In the genomic region with DNA sequence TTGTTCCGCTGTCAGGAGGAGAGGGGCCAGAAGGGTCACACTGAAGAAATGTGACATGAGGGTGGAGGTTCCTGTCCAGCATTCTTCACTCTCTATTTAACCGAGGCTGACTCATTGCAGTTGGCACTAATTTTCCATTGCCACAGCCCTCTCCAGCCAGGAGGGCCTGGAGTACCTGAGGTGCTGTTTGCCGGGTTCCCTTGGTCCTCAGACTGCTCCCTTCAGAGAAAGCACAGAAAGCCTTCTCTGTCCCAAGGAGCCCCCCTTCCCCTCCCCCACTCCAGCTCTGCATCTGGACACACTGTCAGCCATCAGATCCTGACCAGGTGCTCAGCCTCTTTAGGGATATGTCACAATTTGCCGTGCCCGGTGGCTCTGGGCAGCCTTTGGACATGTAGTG, we compare ENCODE assay signal across 13 cellular contexts. TPM values are rescaled to one million over a fixed set of nuclear protein-coding genes. Genes with fewer than 3 reads are reported as not detected.
DNase-seq lines count a peak whose midpoint lies in the region; ATAC-seq and TF ChIP-seq lines count a peak whose summit lies in the region.
"Had no signal": no experiment of that assay in that cellular context is flagged by ENCODE, and none has a peak within 500 bp of the region (broad histone marks: within the 10 kb centered on the region; RNA-seq: fewer than 3 reads in every experiment).

No MANE protein-coding gene starts in this region.

- TF ChIP-seq POLR2A in right lobe of liver (IDR thresholded peaks at IDR 0.05) (no peak), suprapubic skin (IDR thresholded peaks at IDR 0.05) (no peak)

- intact Hi-C loops in dorsolateral prefrontal cortex (cut with DNase I) (loop anchor here in 1 of 2 donors (5.0 kb wide), 1 partner anchor 34 kb away; a partner anchor contains a TSS), right lobe of liver (cut with DNase I) (no loop called here), CD14-positive monocyte (cut with micrococcal nuclease) (no loop called here)

- no peaks in the 10 kb centered on the region for H3K9me3 ChIP-seq in right lobe of liver
- H3K9me3 ChIP-seq in suprapubic skin = no peaks in the 10 kb centered on the region

- peaks cover 1 to 2% of the 10 kb centered on the region in 2 donors for H3K36me3 Mint-ChIP-seq in CD14-positive monocyte

- ATAC-seq in right lobe of liver (peak in 3 of 4 donors; percentile 8 to 30 (median 16)), GM18858 (IDR thresholded peaks at IDR 0.05; ENCODE audit: unreplicated experiment) (no peak)

- DNase-seq in M059J (ENCODE audit: low read depth) (peak; percentile 90), dorsolateral prefrontal cortex (no peak), right lobe of liver (peak in 1 of 3 donors; percentile 46), suprapubic skin (ENCODE audit: low spot score in 2 of 2) (no peak), RKO (ENCODE audit: low spot score) (no peak), NCI-H2107 treated with DMSO at 0.1 percent for 48 hours (lab: John Stamatoyannopoulos, UW; ENCODE audit: unreplicated experiment) (no peak), CD14-positive monocyte (ENCODE audit: low spot score) (no peak)
- DNase-seq: activated CD4-positive, alpha-beta memory T cell treated with anti-CD3 and anti-CD28 coated beads, Interleukin-2, amount 10 ng/mL, durations not matched to agents 7 days and 5 days; NCI-H1092 treated with DMSO at 0.1 percent for 48 hours; occipital lobe had no signal

- H3K4me1 Mint-ChIP-seq in CD14-positive monocyte = peaks cover 21% of the 10 kb centered on the region

- H3K27ac ChIP-seq in dorsolateral prefrontal cortex (peak overlapping the region in 41 of 59 donors; percentile 3 to 90 (median 66)), right lobe of liver (peak overlapping the region in 2 of 3 donors; percentile 67 to 69), suprapubic skin (peak overlapping the region; percentile 74)

- no peak overlapping the region for H3K4me3 Mint-ChIP-seq in CD14-positive monocyte
- H3K4me3 Mint-ChIP-seq: activated CD4-positive, alpha-beta memory T cell treated with anti-CD3 and anti-CD28 coated beads, Interleukin-2, amount 10 ng/mL, durations not matched to agents 7 days and 5 days; activated naive CD8-positive, alpha-beta T cell; type B pancreatic cell had no signal

- H3K4me1 ChIP-seq in right lobe of liver (peaks cover 0 to 83% (median 12%) of the 10 kb centered on the region in 4 donors), suprapubic skin (peaks cover 62% of the 10 kb centered on the region)

- H3K27ac Mint-ChIP-seq in CD14-positive monocyte = no peak overlapping the region
- H3K27ac Mint-ChIP-seq: activated CD4-positive, alpha-beta memory T cell treated with anti-CD3 and anti-CD28 coated beads, Interleukin-2, amount 10 ng/mL, durations not matched to agents 7 days and 5 days; activated naive CD8-positive, alpha-beta T cell; type B pancreatic cell had no signal

- TF ChIP-seq CTCF in dorsolateral prefrontal cortex (IDR thresholded peaks at IDR 0.05 in 54 of 56, conservative IDR thresholded peaks at IDR 0.05 in 2 of 56; ENCODE audit: low read depth in 1 of 56, partially characterized antibody in 56 of 56) (no peak), right lobe of liver (IDR thresholded peaks at IDR 0.05) (no peak), suprapubic skin (IDR thresholded peaks at IDR 0.05) (no peak), CD14-positive monocyte (IDR thresholded peaks at IDR 0.05) (no peak)

- H3K4me3 ChIP-seq in dorsolateral prefrontal cortex (no peak overlapping the region), right lobe of liver (no peak overlapping the region), suprapubic skin (no peak overlapping the region)

- TF ChIP-seq EP300 in suprapubic skin (IDR thresholded peaks at IDR 0.05) = no peak

- H3K27me3 Mint-ChIP-seq in CD14-positive monocyte (ENCODE audit: low read depth in 3 of 3) = peaks cover 8 to 12% (median 9%) of the 10 kb centered on the region in 3 donors
- H3K27me3 Mint-ChIP-seq: activated naive CD8-positive, alpha-beta T cell had no signal

- 81% methylated on average over 3 of the region's 5 CpGs for WGBS in right lobe of liver (ENCODE audit: insufficient coverage, low coverage, low lambda C conversion rate, missing lambda C conversion rate)
- WGBS in suprapubic skin = 15% methylated on average over 2 of the region's 5 CpGs

- peaks cover 0 to 4% (median 0%) of the 10 kb centered on the region in 7 donors for H3K9me3 Mint-ChIP-seq in CD14-positive monocyte
- H3K9me3 Mint-ChIP-seq: activated CD4-positive, alpha-beta memory T cell treated with anti-CD3 and anti-CD28 coated beads, Interleukin-2, amount 10 ng/mL, durations not matched to agents 7 days and 5 days; type B pancreatic cell had no signal

- peaks cover 0 to 3% (median 1%) of the 10 kb centered on the region in 4 donors for H3K36me3 ChIP-seq in right lobe of liver
- H3K36me3 ChIP-seq in suprapubic skin = peaks cover 11% of the 10 kb centered on the region

- H3K27me3 ChIP-seq in dorsolateral prefrontal cortex (no peaks in the 10 kb centered on the region), right lobe of liver (no peaks in the 10 kb centered on the region), suprapubic skin (no peaks in the 10 kb centered on the region)

RNA-seq across cellular contexts. Expression of a gene that starts 3.1 kb away (rescaled TPM):
- total RNA-seq in M059J (2014; rRNA removed; shearing (Covaris generic)) = not detected in 2 replicates
- total RNA-seq in dorsolateral prefrontal cortex = 1 to 10 TPM in 9 of 120 experiments, under 1 TPM in 17, not detected in 94; 0.50 to 1.8 (median 0.85) TPM
- not detected for total RNA-seq in right lobe of liver
- not detected for total RNA-seq in suprapubic skin
- polyA plus RNA-seq in CD14-positive monocyte = not detected
- total RNA-seq: activated CD4-positive, alpha-beta memory T cell treated with anti-CD3 and anti-CD28 coated beads, Interleukin-2, amount 10 ng/mL, durations not matched to agents 7 days and 5 days; occipital lobe had no signal

RNA-seq across cellular contexts. Expression of a gene that starts 32.5 kb away (rescaled TPM):
- total RNA-seq in M059J (2014; rRNA removed; shearing (Covaris generic)) = 611 and 742 TPM in 2 replicates
- total RNA-seq in dorsolateral prefrontal cortex = 100 to 1,000 TPM; 235 to 598 (median 367) TPM
- total RNA-seq in right lobe of liver = 100 to 1,000 TPM; 145 to 314 (median 197) TPM
- total RNA-seq in suprapubic skin = 100 to 1,000 TPM; 309 to 520 (median 422) TPM
- 10 to 100 TPM; 21.1 to 34.9 TPM for polyA plus RNA-seq in CD14-positive monocyte
